24 cellular contexts compared by ENCODE assay signal in the genomic region with DNA sequence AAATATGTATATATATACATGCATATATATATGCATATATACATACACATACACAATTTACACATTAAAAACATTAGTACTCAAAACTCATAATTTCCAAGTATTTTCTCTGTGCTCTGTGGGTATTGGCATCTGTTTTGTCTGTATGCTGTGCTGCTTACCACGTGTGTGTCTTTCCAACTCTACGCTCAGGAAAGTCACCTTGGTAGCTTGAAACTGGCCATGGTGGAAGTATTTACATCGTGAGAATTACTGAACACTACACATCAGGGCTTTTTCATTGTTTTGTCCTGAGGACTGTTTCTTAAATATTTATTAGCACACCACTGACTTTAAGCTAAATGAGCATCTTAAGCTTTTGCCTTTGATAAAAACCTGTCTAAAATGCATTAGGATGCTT.
"Had no signal": no experiment of that assay in that cellular context is flagged by ENCODE, and none has a peak within 500 bp of the region (broad histone marks: within the 10 kb centered on the region; RNA-seq: fewer than 3 reads in every experiment).

No MANE protein-coding gene starts in this region.

- H3K27ac ChIP-seq: KMS-11, Peyer's patch, WERI-Rb-1 had no signal

- H3K9me3 ChIP-seq: Peyer's patch had no signal

- H3K9me3 Mint-ChIP-seq: activated CD4-positive, alpha-beta T cell treated with anti-CD3 and anti-CD28 coated beads, Interleukin-2, amount 10 ng/mL, durations not matched to agents 7 days and 5 days; activated T-cell treated with anti-CD3 and anti-CD28 coated beads, Interleukin-2, amount 50 U/mL, for 24 hours; brain had no signal

- H3K4me3 ChIP-seq: Peyer's patch had no signal

- H3K27ac Mint-ChIP-seq: activated CD4-positive, alpha-beta T cell treated with anti-CD3 and anti-CD28 coated beads, Interleukin-2, amount 10 ng/mL, durations not matched to agents 7 days and 5 days; activated T-cell treated with anti-CD3 and anti-CD28 coated beads, Interleukin-2, amount 50 U/mL, for 24 hours; brain had no signal

- H3K4me3 Mint-ChIP-seq: activated CD4-positive, alpha-beta T cell treated with anti-CD3 and anti-CD28 coated beads, Interleukin-2, amount 10 ng/mL, durations not matched to agents 7 days and 5 days; activated T-cell treated with anti-CD3 and anti-CD28 coated beads, Interleukin-2, amount 50 U/mL, for 24 hours; brain had no signal

- H3K36me3 ChIP-seq: Peyer's patch, WERI-Rb-1 had no signal

- H3K27me3 Mint-ChIP-seq: activated CD4-positive, alpha-beta T cell treated with anti-CD3 and anti-CD28 coated beads, Interleukin-2, amount 10 ng/mL, durations not matched to agents 7 days and 5 days; activated T-cell treated with anti-CD3 and anti-CD28 coated beads, Interleukin-2, amount 50 U/mL, for 24 hours; brain had no signal

- H3K4me2 ChIP-seq: KMS-11 had no signal

- H3K9ac ChIP-seq: KMS-11 had no signal

- DNase-seq: activated CD4-positive, alpha-beta T cell treated with anti-CD3 and anti-CD28 coated beads, Interleukin-2, amount 10 ng/mL, durations not matched to agents 7 days and 5 days; activated CD4-positive, alpha-beta T cell treated with anti-CD3 and anti-CD28 coated beads, Interleukin-2, amount 50 U/mL, for 48 hours; activated CD4-positive, CD25-positive, alpha-beta regulatory T cell; activated CD8-positive, alpha-beta memory T cell treated with anti-CD3 and anti-CD28 coated beads for 24 hours; activated effector memory CD4-positive, alpha-beta T cell treated with Interleukin-2 at 50 U/mL for 16 hours; activated naive CD4-positive, alpha-beta T cell treated with anti-CD3 and anti-CD28 coated beads, Interleukin-2, amount 50 U/mL, for 16 hours; activated T-cell treated with anti-CD3 and anti-CD28 coated beads, Interleukin-2, amount 50 U/mL, for 24 hours; anterior cingulate cortex; caudate nucleus; cerebellar nuclear complex; MM.1S; MV-4-11; NCI-H1092; NCI-H1436 treated with DMSO at 0.1 percent for 48 hours; NCI-H1694 treated with DMSO at 0.1 percent for 48 hours; NCI-H345; NCI-H524 treated with DMSO at 0.1 percent for 48 hours; Peyer's patch; RPMI8226; SW 1271; T1000; WERI-Rb-1 had no signal

- H3K27me3 ChIP-seq: Peyer's patch had no signal

- H3K4me1 ChIP-seq: Peyer's patch had no signal
